1 cellular context compared by ENCODE assay signal in the genomic region with DNA sequence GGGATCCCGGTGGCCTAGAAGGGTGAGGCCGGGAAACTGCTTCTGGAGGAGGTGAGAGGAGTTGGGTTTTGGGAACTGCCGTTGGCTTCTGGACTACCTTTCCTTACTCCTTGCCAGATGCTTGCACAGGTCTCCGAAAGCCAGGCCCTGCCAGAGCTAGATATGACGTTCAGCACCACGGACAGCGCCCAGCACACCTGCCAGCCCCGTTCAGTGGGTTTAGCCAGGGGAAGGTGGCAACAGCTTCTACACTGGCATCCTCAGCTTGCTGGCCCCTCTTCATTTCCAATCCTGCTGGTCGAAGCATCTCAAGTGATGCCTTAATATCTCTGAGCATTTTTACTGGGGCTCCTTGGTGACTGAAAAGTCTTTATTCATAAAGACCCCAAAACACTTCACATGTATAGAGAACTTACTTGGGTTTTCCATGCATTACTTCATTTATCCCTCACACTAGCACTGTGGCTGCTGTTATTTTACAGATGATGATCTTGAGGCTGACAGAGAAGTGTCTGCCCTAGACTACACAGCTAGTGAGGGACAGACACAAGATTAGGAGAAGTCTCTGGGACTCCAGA.
TF ChIP-seq lines count a peak whose summit lies in the region.

No MANE protein-coding gene starts in this region.

TF ChIP-seq in K562, 482 proteins besides CTCF, POLR2A, EP300 and RAD21 (continued from another document):
- TF ChIP-seq CHAMP1 (IDR thresholded peaks at IDR 0.05) (0 out of 2 replicates have a peak, but pooled peaks have one; percentile 31), TFAP4 (CRISPR knock-in tag; IDR thresholded peaks at IDR 0.05; ENCODE audit: borderline replicate concordance) (peak; percentile 22; the same call in 1 of the 2 replicates), ZNF584 (CRISPR knock-in tag; IDR thresholded peaks at IDR 0.05; ENCODE audit: low read depth) (no peak), HDAC2 (IDR thresholded peaks at IDR 0.05) (0 out of 2 replicates have a peak, but pooled peaks have one; percentile 17), ZNF785 (CRISPR knock-in tag; IDR thresholded peaks at IDR 0.05) (no peak), BMI1 (IDR thresholded peaks at IDR 0.05; ENCODE audit: low read length) (no peak), GABPB2 (CRISPR knock-in tag; conservative IDR thresholded peaks at IDR 0.05) (no peak), EHMT2 (IDR thresholded peaks at IDR 0.05) (peak; percentile 96), NR2C1 (IDR thresholded peaks at IDR 0.05) (no peak), NR2C1 (tag; IDR thresholded peaks at IDR 0.05) (no peak), CREM (IDR thresholded peaks at IDR 0.05; ENCODE audit: low read depth) (peak; percentile 51; the same call in 1 of the 2 replicates), AFF1 (IDR thresholded peaks at IDR 0.05; ENCODE audit: low read depth in 1 of 2, partially characterized antibody in 2 of 2) (peak in 1 of 2 experiments; percentile 71)
- TF ChIP-seq, protein P1, sequence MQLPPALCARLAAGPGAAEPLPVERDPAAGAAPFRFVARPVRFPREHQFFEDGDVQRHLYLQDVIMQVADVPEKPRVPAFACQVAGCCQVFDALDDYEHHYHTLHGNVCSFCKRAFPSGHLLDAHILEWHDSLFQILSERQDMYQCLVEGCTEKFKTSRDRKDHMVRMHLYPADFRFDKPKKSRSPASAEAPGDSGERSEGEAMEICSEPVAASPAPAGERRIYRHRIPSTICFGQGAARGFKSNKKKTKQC (CRISPR knock-in tag; IDR thresholded peaks at IDR 0.05), result peak; percentile 68; the same call in 1 of the 2 replicates
- TF ChIP-seq, protein P2, sequence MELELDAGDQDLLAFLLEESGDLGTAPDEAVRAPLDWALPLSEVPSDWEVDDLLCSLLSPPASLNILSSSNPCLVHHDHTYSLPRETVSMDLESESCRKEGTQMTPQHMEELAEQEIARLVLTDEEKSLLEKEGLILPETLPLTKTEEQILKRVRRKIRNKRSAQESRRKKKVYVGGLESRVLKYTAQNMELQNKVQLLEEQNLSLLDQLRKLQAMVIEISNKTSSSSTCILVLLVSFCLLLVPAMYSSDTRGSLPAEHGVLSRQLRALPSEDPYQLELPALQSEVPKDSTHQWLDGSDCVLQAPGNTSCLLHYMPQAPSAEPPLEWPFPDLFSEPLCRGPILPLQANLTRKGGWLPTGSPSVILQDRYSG (tag; conservative IDR thresholded peaks at IDR 0.05; ENCODE audit: low read depth), result 0 out of 2 replicates have a peak, but pooled peaks have one; percentile 14
- TF ChIP-seq, protein P3, sequence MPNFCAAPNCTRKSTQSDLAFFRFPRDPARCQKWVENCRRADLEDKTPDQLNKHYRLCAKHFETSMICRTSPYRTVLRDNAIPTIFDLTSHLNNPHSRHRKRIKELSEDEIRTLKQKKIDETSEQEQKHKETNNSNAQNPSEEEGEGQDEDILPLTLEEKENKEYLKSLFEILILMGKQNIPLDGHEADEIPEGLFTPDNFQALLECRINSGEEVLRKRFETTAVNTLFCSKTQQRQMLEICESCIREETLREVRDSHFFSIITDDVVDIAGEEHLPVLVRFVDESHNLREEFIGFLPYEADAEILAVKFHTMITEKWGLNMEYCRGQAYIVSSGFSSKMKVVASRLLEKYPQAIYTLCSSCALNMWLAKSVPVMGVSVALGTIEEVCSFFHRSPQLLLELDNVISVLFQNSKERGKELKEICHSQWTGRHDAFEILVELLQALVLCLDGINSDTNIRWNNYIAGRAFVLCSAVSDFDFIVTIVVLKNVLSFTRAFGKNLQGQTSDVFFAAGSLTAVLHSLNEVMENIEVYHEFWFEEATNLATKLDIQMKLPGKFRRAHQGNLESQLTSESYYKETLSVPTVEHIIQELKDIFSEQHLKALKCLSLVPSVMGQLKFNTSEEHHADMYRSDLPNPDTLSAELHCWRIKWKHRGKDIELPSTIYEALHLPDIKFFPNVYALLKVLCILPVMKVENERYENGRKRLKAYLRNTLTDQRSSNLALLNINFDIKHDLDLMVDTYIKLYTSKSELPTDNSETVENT (CRISPR knock-in tag; IDR thresholded peaks at IDR 0.05), result no peak
